In genomic region chr6:28141500-28142329, GRCh38 we compare ENCODE assay signal across 8 cellular contexts. TPM values are rescaled to one million over a fixed set of nuclear protein-coding genes. Genes with fewer than 3 reads are reported as not detected.
DNase-seq lines count a peak whose midpoint lies in the region; ATAC-seq and TF ChIP-seq lines count a peak whose summit lies in the region.

Gene ZKSCAN8 (plus strand): TSS chr6:28141883. CDS start chr6:28148408, 6,525 bp downstream.

- ATAC-seq in RWPE2 (ENCODE audit: low read depth): peak; percentile 92
- ATAC-seq in naive thymus-derived CD8-positive, alpha-beta T cell: peak; percentile 84 to 86

- intact Hi-C loops in activated T-helper 2 cell treated with anti-CD3 and anti-CD28 coated beads, Interferon-gamma antibody, Interleukin-2, Interleukin-4, amounts not matched to agents 10 μg/mL and 5 μg/mL and 100 μg/mL, durations not matched to agents 14 hours and 24 hours and 36 hours (cut with micrococcal nuclease): loop anchor here (1.0 to 5.0 kb wide), 2 partner anchors 71 to 258 kb away; partner anchors contain the start of gene ZSCAN12

- peaks cover 4% of the 10 kb centered on the region for H3K36me3 ChIP-seq in H7 (replicated peaks; ENCODE audit: control insufficient read depth, insufficient read depth, low read length)
- H3K36me3 ChIP-seq in RWPE2 (ENCODE audit: low read depth): peaks cover 27% of the 10 kb centered on the region

- H3K4me1 Mint-ChIP-seq in activated T-helper 2 cell treated with anti-CD3 and anti-CD28 coated beads, Interferon-gamma antibody, Interleukin-2, Interleukin-4, amounts not matched to agents 10 μg/mL and 5 μg/mL and 100 μg/mL, durations not matched to agents 14 hours and 24 hours and 36 hours (ENCODE audit: low read depth): peaks cover 48% of the 10 kb centered on the region
- H3K4me1 Mint-ChIP-seq in naive thymus-derived CD8-positive, alpha-beta T cell: peaks cover 29 to 83% (median 64%) of the 10 kb centered on the region in 4 donors
- peaks cover 69% of the 10 kb centered on the region for H3K4me1 Mint-ChIP-seq in stimulated activated naive CD8-positive, alpha-beta T cell treated with anti-CD3 and anti-CD28 coated beads, Interleukin-15, Interleukin-2, amounts not matched to agents 100 ng/mL and 50 ng/mL, for 24 hours (ENCODE audit: low read depth)

- H3K4me1 ChIP-seq in RWPE2 (ENCODE audit: insufficient read depth, poor library complexity, severe bottlenecking): peaks cover 8% of the 10 kb centered on the region

- no peaks in the 10 kb centered on the region for H3K9me3 Mint-ChIP-seq in activated T-helper 2 cell treated with anti-CD3 and anti-CD28 coated beads, Interferon-gamma antibody, Interleukin-2, Interleukin-4, amounts not matched to agents 10 μg/mL and 5 μg/mL and 100 μg/mL, durations not matched to agents 14 hours and 24 hours and 36 hours
- H3K9me3 Mint-ChIP-seq in naive thymus-derived CD8-positive, alpha-beta T cell: no peaks in the 10 kb centered on the region
- no peaks in the 10 kb centered on the region for H3K9me3 Mint-ChIP-seq in stimulated activated naive CD8-positive, alpha-beta T cell treated with anti-CD3 and anti-CD28 coated beads, Interleukin-15, Interleukin-2, amounts not matched to agents 100 ng/mL and 50 ng/mL, for 24 hours

- TF ChIP-seq CTCF in RWPE2 (IDR thresholded peaks at IDR 0.05; ENCODE audit: poor library complexity, severe bottlenecking): no peak

- no peaks in the 10 kb centered on the region for H3K27me3 ChIP-seq in H7 (ENCODE audit: control insufficient read depth, insufficient read depth, low read length)
- no peaks in the 10 kb centered on the region for H3K27me3 ChIP-seq in RWPE2 (ENCODE audit: insufficient read depth, poor library complexity, severe bottlenecking)

- POLR2A ChIA-PET in naive thymus-derived CD8-positive, alpha-beta T cell (lab: Charles Lee): interaction anchor here (0.5 to 3.2 kb wide), 24 partner anchors 11 to 963 kb away, joined by 3 to 32 read pairs (median 4); partner anchors contain the start of genes ZKSCAN3, ZKSCAN4, ZNF165 and ZSCAN16

- no peaks in the 10 kb centered on the region for H3K27me3 Mint-ChIP-seq in activated T-helper 2 cell treated with anti-CD3 and anti-CD28 coated beads, Interferon-gamma antibody, Interleukin-2, Interleukin-4, amounts not matched to agents 10 μg/mL and 5 μg/mL and 100 μg/mL, durations not matched to agents 14 hours and 24 hours and 36 hours (ENCODE audit: low read depth)
- H3K27me3 Mint-ChIP-seq in naive thymus-derived CD8-positive, alpha-beta T cell: no peaks in the 10 kb centered on the region
- no peaks in the 10 kb centered on the region for H3K27me3 Mint-ChIP-seq in stimulated activated naive CD8-positive, alpha-beta T cell treated with anti-CD3 and anti-CD28 coated beads, Interleukin-15, Interleukin-2, amounts not matched to agents 100 ng/mL and 50 ng/mL, for 24 hours

- no peaks in the 10 kb centered on the region for H3K9me3 ChIP-seq in RWPE2 (ENCODE audit: severe bottlenecking)

- H3K4me3 ChIP-seq in H7 (ENCODE audit: insufficient read depth, low read depth, low read length): peak within 1 kb of the TSS; percentile 66
- peak within 1 kb of the TSS; percentile 60 for H3K4me3 ChIP-seq in RWPE2 (ENCODE audit: severe bottlenecking)

- DNase-seq in ELF-1 (ENCODE audit: low read depth, low spot score) (peak; percentile 96), H7 (peak; percentile 95), M059J (ENCODE audit: low read depth) (peak; percentile 96), RWPE2 (ENCODE audit: low spot score) (peak; percentile 90), fibroblast of peridontal ligament (ENCODE audit: extremely low read depth) (peak; percentile 88)
- DNase-seq in activated T-helper 2 cell treated with anti-CD3 and anti-CD28 coated beads, Interferon-gamma antibody, Interleukin-2, Interleukin-4, amounts not matched to agents 10 μg/mL and 5 μg/mL and 100 μg/mL, durations not matched to agents 14 hours and 24 hours and 36 hours (ENCODE audit: low spot score): peak; percentile 71
- peak; percentile 56 to 90 (median 75) for DNase-seq in naive thymus-derived CD8-positive, alpha-beta T cell

- H3K27ac ChIP-seq in RWPE2 (ENCODE audit: poor library complexity, severe bottlenecking): peak within 1 kb of the TSS; percentile 10

- H3K4me3 Mint-ChIP-seq in activated T-helper 2 cell treated with anti-CD3 and anti-CD28 coated beads, Interferon-gamma antibody, Interleukin-2, Interleukin-4, amounts not matched to agents 10 μg/mL and 5 μg/mL and 100 μg/mL, durations not matched to agents 14 hours and 24 hours and 36 hours (ENCODE audit: low read depth): peak within 1 kb of the TSS; percentile 92
- peak within 1 kb of the TSS; percentile 96 to 98 (median 97) for H3K4me3 Mint-ChIP-seq in naive thymus-derived CD8-positive, alpha-beta T cell
- peak within 1 kb of the TSS; percentile 95 for H3K4me3 Mint-ChIP-seq in stimulated activated naive CD8-positive, alpha-beta T cell treated with anti-CD3 and anti-CD28 coated beads, Interleukin-15, Interleukin-2, amounts not matched to agents 100 ng/mL and 50 ng/mL, for 24 hours

- peaks cover 37% of the 10 kb centered on the region for H3K36me3 Mint-ChIP-seq in activated T-helper 2 cell treated with anti-CD3 and anti-CD28 coated beads, Interferon-gamma antibody, Interleukin-2, Interleukin-4, amounts not matched to agents 10 μg/mL and 5 μg/mL and 100 μg/mL, durations not matched to agents 14 hours and 24 hours and 36 hours (ENCODE audit: low read depth)
- H3K36me3 Mint-ChIP-seq in naive thymus-derived CD8-positive, alpha-beta T cell: peaks cover 5 to 32% (median 13%) of the 10 kb centered on the region in 3 donors
- peaks cover 30% of the 10 kb centered on the region for H3K36me3 Mint-ChIP-seq in stimulated activated naive CD8-positive, alpha-beta T cell treated with anti-CD3 and anti-CD28 coated beads, Interleukin-15, Interleukin-2, amounts not matched to agents 100 ng/mL and 50 ng/mL, for 24 hours (ENCODE audit: low read depth)

- H3K27ac Mint-ChIP-seq in activated T-helper 2 cell treated with anti-CD3 and anti-CD28 coated beads, Interferon-gamma antibody, Interleukin-2, Interleukin-4, amounts not matched to agents 10 μg/mL and 5 μg/mL and 100 μg/mL, durations not matched to agents 14 hours and 24 hours and 36 hours: peak within 1 kb of the TSS; percentile 85
- H3K27ac Mint-ChIP-seq in naive thymus-derived CD8-positive, alpha-beta T cell: peak within 1 kb of the TSS; percentile 93 to 98 (median 96)
- peak within 1 kb of the TSS; percentile 93 for H3K27ac Mint-ChIP-seq in stimulated activated naive CD8-positive, alpha-beta T cell treated with anti-CD3 and anti-CD28 coated beads, Interleukin-15, Interleukin-2, amounts not matched to agents 100 ng/mL and 50 ng/mL, for 24 hours

RNA-seq across cellular contexts. Expression of gene ZKSCAN8, which starts in this region (rescaled TPM):
- 13.4 and 18.6 TPM in 2 replicates for total RNA-seq in H7 (2014; rRNA removed; shearing (Covaris generic))
- total RNA-seq in M059J (2014; rRNA removed; shearing (Covaris generic)): 16.4 and 20.6 TPM in 2 replicates
- 17.9 and 20.8 TPM in 2 replicates for total RNA-seq in activated T-helper 2 cell treated with anti-CD3 and anti-CD28 coated beads, Interferon-gamma antibody, Interleukin-2, Interleukin-4, amounts not matched to agents 10 μg/mL and 5 μg/mL and 100 μg/mL, durations not matched to agents 14 hours and 24 hours and 36 hours
- 10 to 100 TPM; 41.2 to 45.0 TPM for total RNA-seq in naive thymus-derived CD8-positive, alpha-beta T cell
- 1 to 10 TPM in 2 of 3 donors, under 1 TPM in 1; 0.19 to 2.6 (median 1.1) TPM for polyA plus RNA-seq in naive thymus-derived CD8-positive, alpha-beta T cell

Comparison
In these comparisons a context has a peak if more than half of its experiments do, and no peak if none do; other contexts are left out.
1. Peak in every context shown above with its lines: DNase-seq, ATAC-seq, H3K4me3 ChIP-seq and H3K27ac ChIP-seq.